ENCODE assay signal across 1 cellular context in the genomic region with DNA sequence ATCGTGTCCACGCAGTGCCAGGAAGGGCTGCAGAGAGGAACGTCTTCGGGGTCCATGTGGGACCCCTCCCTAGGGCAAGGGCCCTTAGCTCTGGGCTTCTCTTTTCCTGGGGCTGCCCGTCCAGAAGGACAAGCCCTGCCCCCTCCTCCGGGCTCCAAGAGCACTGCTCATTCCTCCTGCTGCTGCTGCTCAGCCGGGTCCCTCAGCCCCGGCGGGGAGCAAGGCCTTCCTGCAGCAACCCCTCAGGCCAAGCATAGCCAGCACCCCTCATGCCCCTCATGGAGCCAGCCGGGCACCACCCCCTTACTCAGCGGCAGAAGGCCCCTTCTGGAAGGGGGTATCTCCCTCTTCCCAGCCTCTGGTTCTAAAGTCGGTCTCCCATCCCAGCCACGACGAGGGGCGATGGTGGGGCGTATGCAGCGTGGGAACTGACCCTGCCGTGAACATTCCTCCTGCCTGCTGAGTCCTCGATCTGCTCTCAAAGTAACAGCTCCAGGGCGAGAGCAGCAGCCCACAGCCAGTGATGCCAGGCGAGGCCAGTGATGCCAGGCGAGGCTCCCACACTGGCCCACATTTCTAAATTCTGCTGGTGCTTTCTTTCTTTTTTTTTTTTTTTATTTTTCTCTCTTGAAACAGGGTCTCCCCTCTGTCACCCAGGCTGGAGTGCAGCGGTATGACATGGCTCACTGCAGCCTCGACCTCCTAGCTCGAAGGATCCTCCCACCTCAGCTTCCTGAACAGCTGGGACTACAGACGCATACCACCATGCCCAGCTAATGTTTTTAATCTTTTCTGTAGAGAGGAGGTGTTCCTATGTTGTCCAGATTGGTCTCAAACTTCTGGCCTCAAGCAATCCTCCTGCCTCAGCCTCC.
TF ChIP-seq lines count a peak whose summit lies in the region.

No MANE protein-coding gene starts in this region.

TF ChIP-seq in WTC11, 78 proteins besides CTCF, POLR2A, EP300 and RAD21 (continued from another document):
- TF ChIP-seq, protein P1, sequence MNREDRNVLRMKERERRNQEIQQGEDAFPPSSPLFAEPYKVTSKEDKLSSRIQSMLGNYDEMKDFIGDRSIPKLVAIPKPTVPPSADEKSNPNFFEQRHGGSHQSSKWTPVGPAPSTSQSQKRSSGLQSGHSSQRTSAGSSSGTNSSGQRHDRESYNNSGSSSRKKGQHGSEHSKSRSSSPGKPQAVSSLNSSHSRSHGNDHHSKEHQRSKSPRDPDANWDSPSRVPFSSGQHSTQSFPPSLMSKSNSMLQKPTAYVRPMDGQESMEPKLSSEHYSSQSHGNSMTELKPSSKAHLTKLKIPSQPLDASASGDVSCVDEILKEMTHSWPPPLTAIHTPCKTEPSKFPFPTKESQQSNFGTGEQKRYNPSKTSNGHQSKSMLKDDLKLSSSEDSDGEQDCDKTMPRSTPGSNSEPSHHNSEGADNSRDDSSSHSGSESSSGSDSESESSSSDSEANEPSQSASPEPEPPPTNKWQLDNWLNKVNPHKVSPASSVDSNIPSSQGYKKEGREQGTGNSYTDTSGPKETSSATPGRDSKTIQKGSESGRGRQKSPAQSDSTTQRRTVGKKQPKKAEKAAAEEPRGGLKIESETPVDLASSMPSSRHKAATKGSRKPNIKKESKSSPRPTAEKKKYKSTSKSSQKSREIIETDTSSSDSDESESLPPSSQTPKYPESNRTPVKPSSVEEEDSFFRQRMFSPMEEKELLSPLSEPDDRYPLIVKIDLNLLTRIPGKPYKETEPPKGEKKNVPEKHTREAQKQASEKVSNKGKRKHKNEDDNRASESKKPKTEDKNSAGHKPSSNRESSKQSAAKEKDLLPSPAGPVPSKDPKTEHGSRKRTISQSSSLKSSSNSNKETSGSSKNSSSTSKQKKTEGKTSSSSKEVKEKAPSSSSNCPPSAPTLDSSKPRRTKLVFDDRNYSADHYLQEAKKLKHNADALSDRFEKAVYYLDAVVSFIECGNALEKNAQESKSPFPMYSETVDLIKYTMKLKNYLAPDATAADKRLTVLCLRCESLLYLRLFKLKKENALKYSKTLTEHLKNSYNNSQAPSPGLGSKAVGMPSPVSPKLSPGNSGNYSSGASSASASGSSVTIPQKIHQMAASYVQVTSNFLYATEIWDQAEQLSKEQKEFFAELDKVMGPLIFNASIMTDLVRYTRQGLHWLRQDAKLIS (CRISPR knock-in tag; IDR thresholded peaks at IDR 0.05; ENCODE audit: borderline replicate concordance), result no peak
- TF ChIP-seq ERG (CRISPR knock-in tag; IDR thresholded peaks at IDR 0.05), result no peak
